Comparison of ENCODE assay signal across 19 cellular contexts in genomic region chrX:96771500-96771899, GRCh38.
"Had no signal": no experiment of that assay in that cellular context is flagged by ENCODE, and none has a peak within 500 bp of the region (broad histone marks: within the 10 kb centered on the region; RNA-seq: fewer than 3 reads in every experiment).

No MANE protein-coding gene starts in this region.

- H3K4me1 ChIP-seq: colonic mucosa, right lobe of liver, testis, tibial nerve had no signal

- H3K36me3 ChIP-seq: colonic mucosa, heart left ventricle, neutrophil, right lobe of liver, tibial nerve had no signal

- H3K4me3 ChIP-seq: colonic mucosa, heart left ventricle, psoas muscle, right lobe of liver, testis, tibial nerve had no signal

- H3K27me3 ChIP-seq: colonic mucosa, neutrophil, right lobe of liver, testis had no signal

- H3K27ac ChIP-seq: colonic mucosa, heart left ventricle, neutrophil, psoas muscle, right lobe of liver, testis, tibial nerve had no signal

- DNase-seq: colonic mucosa; effector CD4-positive, alpha-beta T cell; endodermal cell; foreskin melanocyte; heart left ventricle; hippocampal formation; mesendoderm; naive thymus-derived CD4-positive, alpha-beta T cell; nephron progenitor cell; psoas muscle; retina; right lobe of liver; stimulated activated CD4-positive, alpha-beta T cell treated with anti-CD3 and anti-CD28 coated beads, Interleukin-15, amount 100 ng/mL, for 24 hours; stimulated activated CD4-positive, alpha-beta T cell treated with anti-CD3 and anti-CD28 coated beads, Interleukin-1b, Interleukin-23, amount 100 ng/mL, for 48 hours; stimulated activated CD4-positive, alpha-beta T cell treated with anti-CD3 and anti-CD28 coated beads, Interleukin-4, amount 100 ng/mL, for 24 hours; testis had no signal

- H3K9me3 ChIP-seq: colonic mucosa, heart left ventricle, neutrophil, psoas muscle, right lobe of liver, testis, tibial nerve had no signal

- ATAC-seq: heart left ventricle; naive thymus-derived CD4-positive, alpha-beta T cell; psoas muscle; right lobe of liver; stimulated activated memory B cell treated with anti-CD40 and anti-IgM and Interleukin-4, amounts not matched to agents 10 μg/mL and 1 μg/mL and 100 μg/mL, for 72 hours had no signal
